31 cellular contexts compared by ENCODE assay signal in the genomic region with DNA sequence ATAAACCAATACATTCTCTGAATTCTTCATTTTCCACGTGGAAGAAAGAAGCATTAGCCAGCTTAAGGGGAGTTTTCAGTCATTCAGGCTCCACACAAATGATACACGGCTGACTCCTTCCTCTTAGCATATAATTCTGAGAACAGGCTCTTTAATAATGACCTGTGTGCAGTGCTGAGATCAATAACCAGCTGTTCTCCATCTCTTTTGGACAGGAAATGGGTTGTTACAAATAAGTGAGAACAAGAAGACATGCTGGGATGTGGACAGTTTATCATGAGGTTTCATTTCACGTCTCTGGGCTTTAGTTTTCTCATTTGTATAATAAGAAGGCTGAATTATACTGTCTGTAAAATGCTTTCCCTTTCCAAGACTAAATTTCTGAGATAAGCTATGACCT.
"Had no signal": no experiment of that assay in that cellular context is flagged by ENCODE, and none has a peak within 500 bp of the region (broad histone marks: within the 10 kb centered on the region; RNA-seq: fewer than 3 reads in every experiment).

No MANE protein-coding gene starts in this region.

- H3K4me2 ChIP-seq: smooth muscle cell had no signal

- DNase-seq: activated CD4-positive, alpha-beta memory T cell treated with anti-CD3 and anti-CD28 coated beads for 36 hours; activated CD4-positive, alpha-beta T cell treated with anti-CD3 and anti-CD28 coated beads, Interleukin-2, amount 10 ng/mL, durations not matched to agents 24 days and 14 days; activated CD4-positive, CD25-positive, alpha-beta regulatory T cell treated with anti-CD3 and anti-CD28 coated beads, Interleukin-2, amount 50 U/mL, for 72 hours; activated CD8-positive, alpha-beta memory T cell treated with anti-CD3 and anti-CD28 coated beads, Interleukin-2, amount 50 U/mL, for 4 hours; activated gamma-delta T cell; activated naive CD4-positive, alpha-beta T cell treated with anti-CD3 and anti-CD28 coated beads, Interleukin-2, amount 10 ng/mL, durations not matched to agents 7 days and 5 days; activated naive CD8-positive, alpha-beta T cell treated with anti-CD3 and anti-CD28 coated beads, Interleukin-2, amount 10 ng/mL, durations not matched to agents 7 days and 5 days; activated T-cell treated with anti-CD3 and anti-CD28 coated beads, Interleukin-2, amount 50 U/mL, for 1 hour; cerebellar nuclear complex; effector memory CD8-positive, alpha-beta T cell; foreskin melanocyte; heart right ventricle; lower lobe of right lung; nephron progenitor cell; stimulated activated CD4-positive, alpha-beta T cell treated with anti-CD3 and anti-CD28 coated beads, Interleukin-15, amount 100 ng/mL, for 24 hours; stimulated activated CD4-positive, alpha-beta T cell treated with anti-CD3 and anti-CD28 coated beads, Interleukin-2, amount 100 ng/mL, for 24 hours; stimulated activated naive B cell treated with anti-CD40 and anti-IgM and Interleukin-4, amounts not matched to agents 10 μg/mL and 1 μg/mL and 100 μg/mL, for 72 hours; stomach; T-helper 9 cell; tibial artery; WERI-Rb-1 had no signal

- H3K9me3 ChIP-seq: ascending aorta, heart right ventricle, lower lobe of right lung, neutrophil, stomach, suprapubic skin, tibial artery had no signal

- FAIRE-seq: endothelial cell of umbilical vein, TTC549 had no signal

- H3K36me3 ChIP-seq: ascending aorta, cardiac muscle cell, heart right ventricle, lower lobe of right lung, neutrophil, stomach, suprapubic skin, tibial artery, WERI-Rb-1 had no signal

- H3K4me3 ChIP-seq: ascending aorta, cardiac muscle cell, coronary artery, heart right ventricle, lower lobe of right lung, smooth muscle cell, stomach, suprapubic skin, tibial artery had no signal

- H3K27me3 ChIP-seq: ascending aorta, cardiac muscle cell, heart right ventricle, neutrophil, stomach, suprapubic skin, tibial artery had no signal

- H3K27ac ChIP-seq: ascending aorta, cardiac muscle cell, coronary artery, lower lobe of right lung, neutrophil, stomach, suprapubic skin, tibial artery, WERI-Rb-1 had no signal

- ATAC-seq: effector memory CD8-positive, alpha-beta T cell; heart right ventricle; left lobe of liver; lower lobe of right lung; sciatic nerve; stimulated activated naive B cell treated with anti-CD40 and anti-IgM and Interleukin-4, amounts not matched to agents 10 μg/mL and 1 μg/mL and 100 μg/mL, for 72 hours had no signal

- H3K4me1 ChIP-seq: ascending aorta, lower lobe of right lung, stomach, suprapubic skin had no signal
